17 cellular contexts compared by ENCODE assay signal in genomic region chr15:39685367-39685766, GRCh38.
DNase-seq lines count a peak whose midpoint lies in the region; ATAC-seq, FAIRE-seq and TF ChIP-seq lines count a peak whose summit lies in the region.
"Had no signal": no experiment of that assay in that cellular context is flagged by ENCODE, and none has a peak within 500 bp of the region (broad histone marks: within the 10 kb centered on the region; RNA-seq: fewer than 3 reads in every experiment).

No MANE protein-coding gene starts in this region.

- BruUV-seq in GM12878 (replicated peaks; lab: Mats Ljungman, UMichigan), result no TSS peak

- H3K4me1 ChIP-seq in GM23248 (ENCODE audit: insufficient read depth), result peaks cover 54% of the 10 kb centered on the region
- no peaks in the 10 kb centered on the region for H3K4me1 ChIP-seq in GM12878 (ENCODE audit: control insufficient read depth, insufficient read depth, low read length)
- H3K4me1 ChIP-seq in Karpas-422 (ENCODE audit: low read length), result no peaks in the 10 kb centered on the region; the same call in 1 of the 2 replicates
- H3K4me1 ChIP-seq: BE2C, BLaER1 had no signal

- DNase-seq in GM23248 (no peak), T-helper 17 cell (no peak), GM12878 (ENCODE audit: low read depth, low spot score) (no peak), chondrocyte (ENCODE audit: low spot score) (no peak), Karpas-422 (no peak)
- DNase-seq: 8988T, DMS 273 treated with DMSO at 0.1 percent for 48 hours, DMS153 had no signal

- H3K4me3 Mint-ChIP-seq in T-helper 17 cell (no peak overlapping the region), chondrocyte (ENCODE audit: unreplicated experiment) (no peak overlapping the region)
- H3K4me3 Mint-ChIP-seq: CD14-positive monocyte; CD4-positive, alpha-beta memory T cell; CD4-positive, CD25-positive, alpha-beta regulatory T cell; CD8-positive, alpha-beta memory T cell had no signal

- CTCF ChIA-PET in GM12878 (lab: Yijun Ruan, JAX), result interaction anchor here (0.6 to 14.1 kb wide), 36 partner anchors 9 to 1870 kb away, joined by 3 to 400 read pairs (median 4); partner anchors contain the start of gene FSIP1

- H3K4me3 ChIP-seq in GM23248 (no peak overlapping the region), GM12878 (no peak overlapping the region), Karpas-422 (ENCODE audit: low read length) (no peak overlapping the region)
- H3K4me3 ChIP-seq: BLaER1 had no signal

- TF ChIP-seq RAD21 in GM12878 (IDR thresholded peaks at IDR 0.05; ENCODE audit: insufficient read depth, low read depth, low read length), result no peak

- H3K9me2 ChIP-seq in GM23248 (ENCODE audit: insufficient read depth) (no peaks in the 10 kb centered on the region; the same call in 1 of the 2 replicates), Karpas-422 (replicated peaks; ENCODE audit: insufficient read depth, low read length) (no peaks in the 10 kb centered on the region)

- no peaks in the 10 kb centered on the region for H3K9me3 Mint-ChIP-seq in chondrocyte (ENCODE audit: low read depth)
- H3K9me3 Mint-ChIP-seq: CD14-positive monocyte; CD4-positive, alpha-beta memory T cell; CD4-positive, CD25-positive, alpha-beta regulatory T cell; CD8-positive, alpha-beta memory T cell had no signal

- RAD21 ChIA-PET in GM12878 (lab: Charles Lee; ENCODE audit: unreplicated experiment), result interaction anchor here (0.7 to 4.8 kb wide), 17 partner anchors 12 to 422 kb away, joined by 3 to 137 read pairs (median 3); partner anchors contain the start of gene FSIP1

- no peak for TF ChIP-seq POLR2A in GM12878 (IDR thresholded peaks at IDR 0.05; ENCODE audit: low read depth, low read length)

- no peak for TF ChIP-seq CTCF in GM12878 (IDR thresholded peaks at IDR 0.05 in 2 of 3, conservative IDR thresholded peaks at IDR 0.05 in 1 of 3; ENCODE audit: control insufficient read depth in 2 of 3, extremely low read depth in 1 of 3, insufficient read depth in 1 of 3, low read depth in 3 of 3, low read length in 3 of 3)
- no peak for TF ChIP-seq CTCF in chondrocyte (IDR thresholded peaks at IDR 0.05)

- peaks cover 6% of the 10 kb centered on the region for H3F3A ChIP-seq in GM23248 (ENCODE audit: insufficient read depth)

- H3K27ac Mint-ChIP-seq in T-helper 17 cell, result peak overlapping the region; percentile 73
- peak overlapping the region; percentile 42 for H3K27ac Mint-ChIP-seq in chondrocyte (ENCODE audit: unreplicated experiment)
- H3K27ac Mint-ChIP-seq: CD14-positive monocyte; CD4-positive, CD25-positive, alpha-beta regulatory T cell had no signal

- intact Hi-C loops in GM12878 (cut with micrococcal nuclease; ENCODE audit: unreplicated experiment), result loop anchor here (5.0 kb wide), 2 partner anchors 103 to 192 kb away; partner anchors contain the start of gene THBS1

- H3K27me3 Mint-ChIP-seq in T-helper 17 cell (no peaks in the 10 kb centered on the region), chondrocyte (ENCODE audit: low read depth) (no peaks in the 10 kb centered on the region)
- H3K27me3 Mint-ChIP-seq: CD4-positive, alpha-beta memory T cell; CD8-positive, alpha-beta memory T cell had no signal

- in situ Hi-C loops in GM23248 (cut with MboI) (loop anchor here (10.0 kb wide), 1 partner anchor 79 kb away; no protein-coding TSS in a partner anchor), GM12878 (cut with MboI) (no loop called here)

- 94 to 100% methylated on average over 1 of the region's 1 CpG for WGBS in GM23248 (ENCODE audit: low coverage in 1 of 2, low lambda C conversion rate in 2 of 2, missing lambda C conversion rate in 2 of 2), 2 experiments
- 0% methylated on average over 1 of the region's 1 CpG for WGBS in GM12878 (ENCODE audit: insufficient coverage, insufficient replicate concordance, low lambda C conversion rate, missing lambda C conversion rate)

- H3K4me2 ChIP-seq in GM23248 (ENCODE audit: unreplicated experiment), result no peak overlapping the region
- no peak overlapping the region for H3K4me2 ChIP-seq in GM12878 (ENCODE audit: control insufficient read depth, insufficient read depth)
- H3K4me2 ChIP-seq in Karpas-422 (ENCODE audit: low read depth, low read length, poor library complexity, severe bottlenecking), result no peak overlapping the region
- H3K4me2 ChIP-seq: BLaER1 had no signal

- H3K9ac ChIP-seq in GM23248 (no peak overlapping the region), GM12878 (ENCODE audit: control insufficient read depth, insufficient read depth, low read length) (no peak overlapping the region), Karpas-422 (ENCODE audit: low read length) (no peak overlapping the region)
- H3K9ac ChIP-seq: BLaER1 had no signal

- H3K27me3 ChIP-seq in GM23248 (replicated peaks; ENCODE audit: insufficient read depth) (no peaks in the 10 kb centered on the region), GM12878 (replicated peaks in 1 of 2; ENCODE audit: control insufficient read depth in 2 of 2, insufficient read depth in 2 of 2, low read length in 1 of 2) (no peaks in the 10 kb centered on the region), Karpas-422 (ENCODE audit: low read length) (no peaks in the 10 kb centered on the region)
- H3K27me3 ChIP-seq: BE2C, BLaER1 had no signal

- H3K27ac ChIP-seq in GM23248 (no peak overlapping the region), GM12878 (ENCODE audit: control insufficient read depth, insufficient read depth) (no peak overlapping the region), Karpas-422 (ENCODE audit: low read length) (no peak overlapping the region)
- H3K27ac ChIP-seq: BLaER1 had no signal

- H3K36me3 Mint-ChIP-seq in T-helper 17 cell (ENCODE audit: low read depth) (no peaks in the 10 kb centered on the region), chondrocyte (ENCODE audit: low read depth) (no peaks in the 10 kb centered on the region)
- H3K36me3 Mint-ChIP-seq: CD14-positive monocyte; CD4-positive, alpha-beta memory T cell; CD4-positive, CD25-positive, alpha-beta regulatory T cell had no signal

- ATAC-seq in T-helper 17 cell (no peak), GM12878 (peak; percentile 49; the same call in 2 of the 3 replicates), HG03565 (IDR thresholded peaks at IDR 0.05; ENCODE audit: unreplicated experiment) (no peak), HG02678 (IDR thresholded peaks at IDR 0.05; ENCODE audit: unreplicated experiment) (no peak), HG03159 (IDR thresholded peaks at IDR 0.05; ENCODE audit: unreplicated experiment) (no peak)

- POLR2A ChIA-PET in GM12878 (lab: Charles Lee), result no interaction called here

- H2AFZ ChIP-seq in GM23248 (peak overlapping the region; percentile 17; the same call in 1 of the 2 replicates), GM12878 (ENCODE audit: control insufficient read depth, low read depth, low read length) (no peak overlapping the region), Karpas-422 (ENCODE audit: low read length) (no peak overlapping the region)

- H3K36me3 ChIP-seq in GM23248 (ENCODE audit: low read depth) (no peaks in the 10 kb centered on the region), GM12878 (ENCODE audit: control insufficient read depth in 2 of 2, insufficient read depth in 2 of 2, low read length in 1 of 2) (no peaks in the 10 kb centered on the region), Karpas-422 (ENCODE audit: insufficient read depth, low read length) (no peaks in the 10 kb centered on the region)
- H3K36me3 ChIP-seq: BE2C, BLaER1 had no signal

- no peaks in the 10 kb centered on the region for H3K9me3 ChIP-seq in GM23248 (ENCODE audit: low read depth)
- no peaks in the 10 kb centered on the region for H3K9me3 ChIP-seq in T-helper 17 cell (ENCODE audit: control insufficient read depth, low read length, poor library complexity, severe bottlenecking)
- no peaks in the 10 kb centered on the region for H3K9me3 ChIP-seq in GM12878 (replicated peaks; ENCODE audit: control insufficient read depth, insufficient read depth, low read length)
- H3K9me3 ChIP-seq in Karpas-422 (ENCODE audit: low read length), result no peaks in the 10 kb centered on the region
- H3K9me3 ChIP-seq: BE2C, BLaER1 had no signal

- SMC1A ChIA-PET in GM12878 (lab: Charles Lee; ENCODE audit: uncharacterized antibody, unreplicated experiment), result interaction anchor here (0.6 to 9.2 kb wide), 19 partner anchors 10 to 190 kb away, joined by 3 to 220 read pairs (median 4); no protein-coding TSS in a partner anchor

- H3K79me2 ChIP-seq in GM23248 (ENCODE audit: insufficient read depth) (no peaks in the 10 kb centered on the region), GM12878 (ENCODE audit: control insufficient read depth, insufficient read depth, low read length) (no peaks in the 10 kb centered on the region), Karpas-422 (ENCODE audit: low read length) (no peaks in the 10 kb centered on the region)

- H3K4me1 Mint-ChIP-seq in T-helper 17 cell, result peaks cover 17% of the 10 kb centered on the region
- H3K4me1 Mint-ChIP-seq in chondrocyte (ENCODE audit: low read depth), result peaks cover 61% of the 10 kb centered on the region
- H3K4me1 Mint-ChIP-seq: CD14-positive monocyte; CD4-positive, CD25-positive, alpha-beta regulatory T cell had no signal

- TF ChIP-seq EP300 in GM12878 (IDR thresholded peaks at IDR 0.05; ENCODE audit: borderline replicate concordance in 1 of 2, control insufficient read depth in 1 of 2, low read depth in 2 of 2, low read length in 2 of 2), result no peak

- H4K20me1 ChIP-seq in GM23248 (ENCODE audit: insufficient read depth) (no peaks in the 10 kb centered on the region), GM12878 (ENCODE audit: control insufficient read depth, insufficient read depth) (no peaks in the 10 kb centered on the region), Karpas-422 (ENCODE audit: insufficient read depth, low read depth, low read length) (no peaks in the 10 kb centered on the region)
- H4K20me1 ChIP-seq: BLaER1 had no signal

- no peak for FAIRE-seq in GM12878 (lab: Jason Lieb, UNC)

TF ChIP-seq in GM12878, 131 proteins besides CTCF, POLR2A, EP300 and RAD21:
- TF ChIP-seq HSF1 (IDR thresholded peaks at IDR 0.05; ENCODE audit: low read depth, low read length) (no peak), MYC (IDR thresholded peaks at IDR 0.05; ENCODE audit: insufficient read depth, insufficient read length, insufficient replicate concordance, low read length, severe bottlenecking) (no peak), MTA2 (IDR thresholded peaks at IDR 0.05; ENCODE audit: low read depth) (peak; percentile 51; the same call in 1 of the 2 replicates), IKZF2 (IDR thresholded peaks at IDR 0.05) (peak in 1 of 2 experiments; percentile 38; a peak in 1 of 4 replicates)
